In the genomic region with DNA sequence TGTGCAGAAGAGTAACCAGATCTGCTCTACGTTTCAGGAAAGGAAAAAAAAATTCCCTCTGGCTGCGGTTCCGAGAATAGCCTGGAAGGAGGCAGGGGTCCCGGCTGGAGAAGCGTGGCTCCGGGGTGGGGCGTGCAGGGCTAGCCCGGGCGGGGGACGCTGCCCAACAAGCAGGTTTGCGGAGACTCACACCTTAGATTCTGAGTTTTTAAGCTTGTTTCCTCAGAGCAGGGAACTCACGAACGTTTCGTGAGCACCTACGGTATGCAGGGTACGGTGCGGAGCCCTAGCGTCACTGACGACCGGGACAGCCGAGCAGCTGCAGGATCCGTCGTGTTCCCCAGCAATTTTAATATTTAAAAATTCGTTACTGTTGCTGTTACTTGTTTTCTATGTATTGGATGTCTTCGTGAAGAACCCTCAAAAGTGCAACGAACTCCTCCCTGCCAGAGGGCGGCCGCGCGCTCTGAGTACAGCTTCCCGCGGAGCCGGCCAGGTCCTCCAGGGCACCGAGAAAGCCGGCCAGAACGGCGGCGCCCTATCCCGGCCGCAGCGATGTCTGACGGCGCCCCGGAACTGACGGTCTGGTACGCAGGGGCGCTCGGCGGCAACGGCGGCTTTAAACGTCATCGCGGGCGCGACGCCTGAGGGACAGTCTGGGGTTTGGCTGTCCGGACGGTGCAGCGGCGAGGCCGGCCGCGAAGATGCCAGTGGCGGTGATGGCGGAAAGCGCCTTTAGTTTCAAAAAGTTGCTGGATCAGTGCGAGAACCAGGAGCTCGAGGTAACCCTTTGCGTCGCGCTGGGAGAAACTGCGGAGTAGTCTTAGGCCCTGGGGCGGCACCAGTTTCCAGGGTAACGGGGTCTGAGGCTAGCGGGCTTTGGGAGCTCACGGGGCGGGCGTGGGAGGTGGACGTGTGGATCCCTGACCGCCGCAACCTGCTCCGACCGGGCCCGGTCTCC, we compare ENCODE assay signal across 8 cellular contexts. TPM values are rescaled to one million over a fixed set of nuclear protein-coding genes. Genes with fewer than 3 reads are reported as not detected.
DNase-seq lines count a peak whose midpoint lies in the region; ATAC-seq lines count a peak whose summit lies in the region.

A gene (plus strand): TSS at position 629 of the 961 bp plus-strand sequence. CDS start 76 bp downstream, at position 705.

- DNase-seq in COLO829 (ENCODE audit: low spot score) (peak; percentile 81), HT1080 (ENCODE audit: low read depth) (peak; percentile 95), NOMO-1 treated with DMSO at 0.1 percent for 48 hours (lab: John Stamatoyannopoulos, UW; ENCODE audit: unreplicated experiment) (peak; percentile 92), medulla oblongata (ENCODE audit: extremely low spot score) (peak; percentile 94)
- peak; percentile 75 to 79 for DNase-seq in activated CD8-positive, alpha-beta memory T cell treated with anti-CD3 and anti-CD28 coated beads for 4 hours (ENCODE audit: low read depth in 2 of 2)
- peak; percentile 76 to 80 (median 80) for DNase-seq in effector memory CD4-positive, alpha-beta T cell
- peak; percentile 76 for DNase-seq in stimulated activated CD8-positive, alpha-beta memory T cell treated with anti-CD3 and anti-CD28 coated beads, Interleukin-12 subunit alpha, Interleukin-12 subunit beta, amount 100 ng/mL, for 1 hour (ENCODE audit: low read depth)

- peaks cover 14% of the 10 kb centered on the region for H3K36me3 ChIP-seq in effector memory CD4-positive, alpha-beta T cell (ENCODE audit: control insufficient read depth, insufficient read depth, low read length)

- no peaks in the 10 kb centered on the region for H3K9me3 ChIP-seq in effector memory CD4-positive, alpha-beta T cell (ENCODE audit: control insufficient read depth, low read length)

- H3K4me3 ChIP-seq in effector memory CD4-positive, alpha-beta T cell (ENCODE audit: insufficient read depth, low read depth, low read length, poor library complexity, severe bottlenecking): peak within 1 kb of the TSS; percentile 83

- H3K27me3 ChIP-seq in effector memory CD4-positive, alpha-beta T cell (replicated peaks; ENCODE audit: control insufficient read depth, insufficient read depth, low read length, poor library complexity, severe bottlenecking): no peaks in the 10 kb centered on the region

- peak within 1 kb of the TSS; percentile 76 for H3K27ac ChIP-seq in effector memory CD4-positive, alpha-beta T cell (ENCODE audit: insufficient read depth, low read length, poor library complexity, severe bottlenecking)

- peak; percentile 97 for ATAC-seq in GM21360 (IDR thresholded peaks at IDR 0.05; ENCODE audit: unreplicated experiment)

- H3K4me1 ChIP-seq in effector memory CD4-positive, alpha-beta T cell (ENCODE audit: control insufficient read depth, insufficient read depth, low read length, poor library complexity, severe bottlenecking): no peaks in the 10 kb centered on the region

RNA-seq across cellular contexts. Expression of the gene that starts here (rescaled TPM):
- total RNA-seq in HT1080 (2014; rRNA removed; shearing (Covaris generic)): 142 and 183 TPM in 2 replicates
- polyA plus RNA-seq in HT1080 (2015; cell fraction: cytosol; rRNA removed): 120 and 133 TPM in 2 replicates
- polyA plus RNA-seq in HT1080 (2015; cell fraction: nucleus; rRNA removed): 69.7 and 89.0 TPM in 2 replicates

Comparison
In these comparisons a context has a peak if more than half of its experiments do, and no peak if none do; other contexts are left out.
1. Peak in every context shown above with its lines: DNase-seq, ATAC-seq, H3K4me3 ChIP-seq and H3K27ac ChIP-seq.